ENCODE assay signal across 8 cellular contexts in the genomic region with DNA sequence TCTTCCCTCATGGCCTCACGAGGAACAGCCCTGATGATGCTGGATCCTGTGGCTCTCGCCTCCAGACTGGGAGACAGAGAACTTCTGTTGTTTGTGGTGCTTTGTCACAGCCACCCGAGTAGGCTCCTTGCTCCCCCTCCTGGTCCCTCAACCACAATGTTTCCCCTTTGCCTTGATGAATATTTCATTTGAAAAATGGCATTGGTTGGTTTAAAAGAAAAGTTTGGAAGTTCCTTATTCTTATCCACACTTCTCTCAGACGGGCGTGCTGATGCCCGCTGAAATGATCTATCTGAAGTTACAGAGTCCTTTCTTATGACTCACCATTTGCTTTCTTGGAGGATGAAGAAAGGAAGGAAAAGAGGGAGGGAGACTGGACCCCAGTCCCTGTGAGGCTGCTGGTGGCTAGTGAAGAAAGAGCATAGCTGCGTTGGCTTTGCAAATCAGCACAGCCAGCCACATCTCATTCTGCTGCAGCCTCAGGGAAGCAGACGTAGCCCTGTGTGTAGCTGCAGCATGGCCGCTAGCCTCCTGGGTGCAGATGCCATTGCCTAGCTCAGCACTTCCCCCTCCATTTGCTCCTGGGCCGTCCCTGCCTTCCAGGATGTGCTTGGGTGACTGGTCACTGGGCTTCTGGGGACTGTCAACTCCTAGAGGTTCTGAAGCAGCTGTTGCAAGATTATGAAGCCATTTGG.
DNase-seq lines count a peak whose midpoint lies in the region; ATAC-seq lines count a peak whose summit lies in the region.

No MANE protein-coding gene starts in this region.

- H3K9me2 ChIP-seq in GM23248 (ENCODE audit: insufficient read depth) = no peaks in the 10 kb centered on the region

- H3K9me3 ChIP-seq in GM23248 (ENCODE audit: low read depth) = no peaks in the 10 kb centered on the region

- H4K20me1 ChIP-seq in GM23248 (ENCODE audit: insufficient read depth) = no peaks in the 10 kb centered on the region

- H3K79me2 ChIP-seq in GM23248 (ENCODE audit: insufficient read depth) = no peaks in the 10 kb centered on the region

- peak; percentile 61 for DNase-seq in AG08395 (ENCODE audit: low spot score)
- DNase-seq in GM23248 = peak; percentile 49
- DNase-seq in SK-N-DZ (ENCODE audit: low spot score) = peak; percentile 57
- peak; percentile 51 for DNase-seq in amniotic epithelial cell (ENCODE audit: low read depth)
- peak; percentile 18 to 47 for DNase-seq in hippocampal formation (lab: John Stamatoyannopoulos, UW)
- peak; percentile 7 to 33 (median 20) for DNase-seq in stimulated activated CD4-positive, alpha-beta T cell treated with anti-CD3 and anti-CD28 coated beads, Interleukin-1b, Interleukin-23, amount 100 ng/mL, for 24 hours (ENCODE audit: low read depth in 4 of 4, low spot score in 1 of 4)
- no peak for DNase-seq in NCI-H774 (lab: John Stamatoyannopoulos, UW)

- H3K27me3 ChIP-seq in GM23248 (replicated peaks; ENCODE audit: insufficient read depth) = no peaks in the 10 kb centered on the region

- H3K9ac ChIP-seq in GM23248 = no peak overlapping the region

- H3K27ac ChIP-seq in GM23248 = no peak overlapping the region

- H3K4me3 ChIP-seq in GM23248 = no peak overlapping the region

- H3K36me3 ChIP-seq in GM23248 (ENCODE audit: low read depth) = no peaks in the 10 kb centered on the region

- peak overlapping the region; percentile 20; the same call in 1 of the 2 replicates for H2AFZ ChIP-seq in GM23248

- WGBS in GM23248 (ENCODE audit: low coverage in 1 of 2, low lambda C conversion rate in 2 of 2, missing lambda C conversion rate in 2 of 2), 2 experiments = 17 to 21% methylated on average over 10 of the region's 10 CpGs

- ATAC-seq in GM19463 (IDR thresholded peaks at IDR 0.05; ENCODE audit: unreplicated experiment) = no peak

- H3F3A ChIP-seq in GM23248 (ENCODE audit: insufficient read depth) = no peaks in the 10 kb centered on the region

- H3K4me2 ChIP-seq in GM23248 (ENCODE audit: unreplicated experiment) = peak overlapping the region; percentile 7

- in situ Hi-C loops in GM23248 (cut with MboI) = no loop called here

- no peaks in the 10 kb centered on the region for H3K4me1 ChIP-seq in GM23248 (ENCODE audit: insufficient read depth)
